Comparison of ENCODE assay signal across 20 cellular contexts in the genomic region with DNA sequence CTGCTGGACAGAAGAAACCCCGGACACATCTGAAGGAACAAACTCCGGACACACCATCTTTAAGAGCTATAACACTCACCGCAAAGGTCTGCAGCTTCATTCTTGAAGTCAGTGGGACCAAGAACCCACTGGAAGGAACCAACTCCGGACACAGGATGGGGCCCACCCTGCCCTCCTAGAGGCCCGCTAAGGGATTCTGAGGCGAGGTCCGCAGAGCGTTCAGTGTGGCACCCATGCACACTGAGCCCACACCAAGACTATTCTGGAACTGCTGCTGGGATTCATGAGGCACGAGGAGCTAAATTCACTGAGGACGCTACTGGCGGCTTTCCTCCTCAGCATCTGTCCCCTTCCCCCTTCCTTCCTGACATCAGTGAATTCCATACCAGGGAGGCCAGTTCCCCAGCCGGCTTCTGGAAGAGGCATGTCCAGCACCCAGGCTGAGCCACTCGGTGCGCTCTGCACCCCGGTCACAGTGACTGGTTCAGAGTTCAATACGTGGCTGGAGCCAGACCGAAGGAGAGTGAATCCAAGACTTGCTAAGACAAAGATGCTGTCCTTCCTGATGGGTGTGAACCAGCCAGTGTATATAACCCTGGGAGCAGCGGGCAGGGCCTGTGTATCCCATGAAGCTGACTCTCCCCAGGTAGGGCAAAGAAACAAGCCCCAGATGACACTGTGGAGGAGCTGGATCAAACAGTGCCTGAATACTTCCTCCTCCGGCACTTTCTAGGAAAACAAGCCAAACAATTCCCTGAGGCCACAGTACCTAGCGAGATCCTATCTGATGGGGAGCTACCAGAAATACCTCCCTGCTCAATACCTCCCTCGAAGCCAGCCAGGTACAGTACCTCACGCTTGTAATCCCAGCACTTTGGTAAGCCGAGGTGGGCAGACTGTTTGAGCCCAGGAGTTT.
"Had no signal": no experiment of that assay in that cellular context is flagged by ENCODE, and none has a peak within 500 bp of the region (broad histone marks: within the 10 kb centered on the region; RNA-seq: fewer than 3 reads in every experiment).

No MANE protein-coding gene starts in this region.

- H3K36me3 ChIP-seq: pancreas, vagina had no signal

- H3K4me3 ChIP-seq: body of pancreas, hepatocyte, pancreas, testis, vagina had no signal

- H3K27ac ChIP-seq: body of pancreas, hepatocyte, neutrophil, pancreas, testis, vagina had no signal

- H3K4me2 ChIP-seq: hepatocyte had no signal

- H2AFZ ChIP-seq: hepatocyte had no signal

- H3K9me3 ChIP-seq: body of pancreas, neutrophil, pancreas, testis, vagina had no signal

- H3K27me3 ChIP-seq: body of pancreas, hepatocyte, neutrophil, pancreas, testis, vagina had no signal

- DNase-seq: activated naive CD4-positive, alpha-beta T cell treated with Interleukin-2 at 50 U/mL for 16 hours; activated T-cell treated with anti-CD3 and anti-CD28 coated beads, Interleukin-2, amount 50 U/mL, for 1 hour; central memory CD4-positive, alpha-beta T cell; effector memory CD8-positive, alpha-beta T cell; foreskin melanocyte; immature natural killer cell; kidney glomerular epithelial cell; stimulated activated CD4-positive, alpha-beta T cell treated with anti-CD3 and anti-CD28 coated beads, Interleukin-4, amount 100 ng/mL, for 1 hour; stimulated activated naive CD4-positive, alpha-beta T cell; T-helper 1 cell; T-helper 9 cell; testis; trophoblast cell had no signal

- ATAC-seq: body of pancreas; effector memory CD8-positive, alpha-beta T cell; esophagus mucosa; pancreas; WTC11 had no signal
